Comparison of ENCODE assay signal across 35 cellular contexts in genomic region chr4:152004801-152005200, GRCh38.
"Had no signal": no experiment of that assay in that cellular context is flagged by ENCODE, and none has a peak within 500 bp of the region (broad histone marks: within the 10 kb centered on the region; RNA-seq: fewer than 3 reads in every experiment).

No MANE protein-coding gene starts in this region.

- DNase-seq: Karpas-422, Kasumi-1, KBM-7, KG1, MG63, MM.1S, MV-4-11, NCI-H1048, NCI-H1092, NCI-H1092 treated with DMSO at 0.1 percent for 48 hours, NCI-H1105, NCI-H1105 treated with DMSO at 0.1 percent for 48 hours, NCI-H1417, NCI-H1417 treated with DMSO at 0.1 percent for 48 hours, NCI-H1436, NCI-H1436 treated with DMSO at 0.1 percent for 48 hours, NCI-H146, NCI-H1694, NCI-H1694 treated with DMSO at 0.1 percent for 48 hours, NCI-H187, NCI-H187 treated with DMSO at 0.1 percent for 48 hours, NCI-H1930, NCI-H2029, NCI-H2029 treated with DMSO at 0.1 percent for 48 hours, NCI-H2081, NCI-H2081 treated with DMSO at 0.1 percent for 48 hours, NCI-H2107, NCI-H2171, NCI-H2171 treated with DMSO at 0.1 percent for 48 hours, NCI-H2227 treated with DMSO at 0.1 percent for 48 hours, NCI-H226, NCI-H345, NCI-H446, NCI-H446 treated with DMSO at 0.1 percent for 48 hours had no signal

- H3K4me3 ChIP-seq: MG63 had no signal

- H3K36me3 ChIP-seq: MG63 had no signal

- H3K9ac ChIP-seq: KMS-11 had no signal

- H3K27me3 ChIP-seq: MG63 had no signal

- H3K27ac ChIP-seq: KMS-11 had no signal

- H3K4me2 ChIP-seq: KMS-11 had no signal

- H3K9me3 ChIP-seq: MG63 had no signal
